26 cellular contexts compared by ENCODE assay signal in genomic region chr18:30486856-30487255, GRCh38.
DNase-seq lines count a peak whose midpoint lies in the region; ATAC-seq, FAIRE-seq and TF ChIP-seq lines count a peak whose summit lies in the region.
"Had no signal": no experiment of that assay in that cellular context is flagged by ENCODE, and none has a peak within 500 bp of the region (broad histone marks: within the 10 kb centered on the region; RNA-seq: fewer than 3 reads in every experiment).

No MANE protein-coding gene starts in this region.

- H3K27me3 ChIP-seq in bronchial epithelial cell (ENCODE audit: control insufficient read depth, insufficient read depth, low read length) (no peaks in the 10 kb centered on the region), left lung (no peaks in the 10 kb centered on the region)
- H3K27me3 ChIP-seq: BLaER1, brain microvascular endothelial cell, hepatocyte had no signal

- no peak overlapping the region for H3K27ac Mint-ChIP-seq in stimulated activated effector memory CD8-positive, alpha-beta T cell treated with anti-CD3 and anti-CD28 coated beads, Interleukin-12 subunit alpha, Interleukin-12 subunit beta, amount 100 ng/mL, for 72 hours
- H3K27ac Mint-ChIP-seq: activated naive CD4-positive, alpha-beta T cell treated with anti-CD3 and anti-CD28 coated beads, Interleukin-2, amount 50 U/mL, for 24 hours; dendritic cell treated with granulocyte-macrophage colony-stimulating factor and Interleukin-4, amounts not matched to agents 40 ng/mL and 50 ng/mL, for 4 days; IgD-negative memory B cell had no signal

- no peak overlapping the region for H3K4me3 ChIP-seq in bronchial epithelial cell (ENCODE audit: low read depth, low read length)
- no peak overlapping the region for H3K4me3 ChIP-seq in left lung
- H3K4me3 ChIP-seq: BLaER1, hepatocyte, psoas muscle had no signal

- ATAC-seq in left lung (peak; percentile 25), HG03571 (IDR thresholded peaks at IDR 0.05; ENCODE audit: unreplicated experiment) (no peak)
- no peak for ATAC-seq in stimulated activated effector memory CD8-positive, alpha-beta T cell treated with anti-CD3 and anti-CD28 coated beads, Interleukin-12 subunit alpha, Interleukin-12 subunit beta, amount 100 ng/mL, for 72 hours
- ATAC-seq: psoas muscle, SK-N-SH treated with all-trans-retinoic acid at 6 μM for 48 hours had no signal

- intact Hi-C loops in left lung (cut with DNase I), result no loop called here

- no peaks in the 10 kb centered on the region for H3K9me3 ChIP-seq in left lung
- H3K9me3 ChIP-seq: BLaER1, psoas muscle had no signal

- no peak overlapping the region for H3K27ac ChIP-seq in left lung
- H3K27ac ChIP-seq: BLaER1, brain microvascular endothelial cell, hepatocyte, psoas muscle, RWPE1 had no signal

- H3K4me1 Mint-ChIP-seq in stimulated activated effector memory CD8-positive, alpha-beta T cell treated with anti-CD3 and anti-CD28 coated beads, Interleukin-12 subunit alpha, Interleukin-12 subunit beta, amount 100 ng/mL, for 72 hours, result no peaks in the 10 kb centered on the region
- H3K4me1 Mint-ChIP-seq: activated naive CD4-positive, alpha-beta T cell treated with anti-CD3 and anti-CD28 coated beads, Interleukin-2, amount 50 U/mL, for 24 hours; IgD-negative memory B cell had no signal

- H3K4me1 ChIP-seq in left lung, result no peaks in the 10 kb centered on the region
- H3K4me1 ChIP-seq: BLaER1, psoas muscle had no signal

- H3K4me3 Mint-ChIP-seq in stimulated activated effector memory CD8-positive, alpha-beta T cell treated with anti-CD3 and anti-CD28 coated beads, Interleukin-12 subunit alpha, Interleukin-12 subunit beta, amount 100 ng/mL, for 72 hours, result no peak overlapping the region
- H3K4me3 Mint-ChIP-seq: activated naive CD4-positive, alpha-beta T cell treated with anti-CD3 and anti-CD28 coated beads, Interleukin-2, amount 50 U/mL, for 24 hours; dendritic cell treated with granulocyte-macrophage colony-stimulating factor and Interleukin-4, amounts not matched to agents 40 ng/mL and 50 ng/mL, for 4 days; IgD-negative memory B cell had no signal

- TF ChIP-seq CTCF in bronchial epithelial cell (IDR thresholded peaks at IDR 0.05; ENCODE audit: insufficient read depth, low read length, severe bottlenecking) (no peak), left lung (IDR thresholded peaks at IDR 0.05) (no peak)

- H3K9me3 Mint-ChIP-seq in stimulated activated effector memory CD8-positive, alpha-beta T cell treated with anti-CD3 and anti-CD28 coated beads, Interleukin-12 subunit alpha, Interleukin-12 subunit beta, amount 100 ng/mL, for 72 hours, result peaks cover 12% of the 10 kb centered on the region

- peak; percentile 5 for DNase-seq in A172 (ENCODE audit: low spot score)
- DNase-seq in HT1080 (ENCODE audit: low read depth), result peak; percentile 39
- DNase-seq in bronchial epithelial cell (ENCODE audit: low read depth), result peak; percentile 8
- DNase-seq in left lung, result no peak
- DNase-seq in DMS79 treated with DMSO at 0.1 percent for 48 hours (lab: John Stamatoyannopoulos, UW), result no peak
- DNase-seq in stimulated activated CD4-positive, alpha-beta T cell treated with anti-CD3 and anti-CD28 coated beads, Interleukin-15, amount 100 ng/mL, for 24 hours, result no peak
- no peak for DNase-seq in stimulated activated effector memory CD8-positive, alpha-beta T cell treated with anti-CD3 and anti-CD28 coated beads, Interleukin-12 subunit alpha, Interleukin-12 subunit beta, amount 100 ng/mL, for 72 hours (ENCODE audit: low spot score in 2 of 2)
- DNase-seq: 8988T; activated CD4-positive, alpha-beta T cell treated with anti-CD3 and anti-CD28 coated beads, Interleukin-2, amount 50 U/mL, for 1 hour; brain microvascular endothelial cell; H7; NCI-H1436; NCI-H2171; NCI-H526; psoas muscle; small intestine; stimulated activated CD4-positive, alpha-beta T cell treated with anti-CD3 and anti-CD28 coated beads, Interleukin-2, amount 100 ng/mL, for 48 hours; stimulated activated naive CD4-positive, alpha-beta T cell treated with Interleukin-2 at 50 U/mL for 16 hours had no signal

- H3K36me3 Mint-ChIP-seq in stimulated activated effector memory CD8-positive, alpha-beta T cell treated with anti-CD3 and anti-CD28 coated beads, Interleukin-12 subunit alpha, Interleukin-12 subunit beta, amount 100 ng/mL, for 72 hours, result no peaks in the 10 kb centered on the region
- H3K36me3 Mint-ChIP-seq: activated naive CD4-positive, alpha-beta T cell treated with anti-CD3 and anti-CD28 coated beads, Interleukin-2, amount 50 U/mL, for 24 hours; IgD-negative memory B cell had no signal

- H3K36me3 ChIP-seq in bronchial epithelial cell (ENCODE audit: control insufficient read depth, insufficient read depth, low read length) (no peaks in the 10 kb centered on the region), left lung (no peaks in the 10 kb centered on the region)
- H3K36me3 ChIP-seq: BLaER1, brain microvascular endothelial cell had no signal

- no peak for FAIRE-seq in bronchial epithelial cell (lab: Jason Lieb, UNC)

Comparison
In these comparisons a context has a peak if more than half of its experiments do, and no peak if none do; other contexts are left out.
1. DNase-seq: peak in A172 (single experiment), HT1080 (single experiment) and bronchial epithelial cell (single experiment); none in left lung (0 of 2), DMS79 treated with DMSO at 0.1 percent for 48 hours (single experiment), stimulated activated CD4-positive, alpha-beta T cell treated with anti-CD3 and anti-CD28 coated beads, Interleukin-15, amount 100 ng/mL, for 24 hours (single experiment) and stimulated activated effector memory CD8-positive, alpha-beta T cell treated with anti-CD3 and anti-CD28 coated beads, Interleukin-12 subunit alpha, Interleukin-12 subunit beta, amount 100 ng/mL, for 72 hours (0 of 2).